In genomic region chr19:677201-677600, GRCh38 we compare ENCODE assay signal across 8 cellular contexts. TPM values are rescaled to one million over a fixed set of nuclear protein-coding genes. Genes with fewer than 3 reads are reported as not detected.
DNase-seq lines count a peak whose midpoint lies in the region; ATAC-seq, FAIRE-seq and TF ChIP-seq lines count a peak whose summit lies in the region.

No MANE protein-coding gene starts in this region.

- peak in 1 of 2 experiments; percentile 71; a peak in 1 of 5 replicates for TF ChIP-seq EP300 in A549 (IDR thresholded peaks at IDR 0.05)

- TF ChIP-seq CTCF in A549 (IDR thresholded peaks at IDR 0.05) (no peak), mesothelial cell of epicardium (IDR thresholded peaks at IDR 0.05; ENCODE audit: unreplicated experiment) (no peak), OCI-LY7 (conservative IDR thresholded peaks at IDR 0.05; ENCODE audit: low read length) (no peak)

- H3K4me3 Mint-ChIP-seq in mesothelial cell of epicardium = peak overlapping the region; percentile 58

- H3K9ac ChIP-seq in mesendoderm (ENCODE audit: low read length) = no peak overlapping the region

- no peaks in the 10 kb centered on the region; the same call in 1 of the 2 replicates for H4K20me1 ChIP-seq in OCI-LY7 (ENCODE audit: insufficient read depth, low read length)

- peaks cover 25% of the 10 kb centered on the region for H3K4me1 Mint-ChIP-seq in mesothelial cell of epicardium

- no peak overlapping the region for H2AK5ac ChIP-seq in mesendoderm (ENCODE audit: low read length)

- no peaks in the 10 kb centered on the region for H3K79me1 ChIP-seq in mesendoderm (ENCODE audit: low read length)

- H3K9me3 Mint-ChIP-seq in mesothelial cell of epicardium = no peaks in the 10 kb centered on the region

- no peak for TF ChIP-seq RAD21 in A549 (conservative IDR thresholded peaks at IDR 0.05 in 1 of 2, IDR thresholded peaks at IDR 0.05 in 1 of 2)

- H3K9me2 ChIP-seq in OCI-LY7 (ENCODE audit: insufficient read depth, low read length) = no peaks in the 10 kb centered on the region

- H3K4me2 ChIP-seq in A549 (peak overlapping the region; percentile 77), mesendoderm (ENCODE audit: low read length) (no peak overlapping the region), OCI-LY7 (ENCODE audit: low read length) (no peak overlapping the region)

- peak; percentile 32 to 65 for ATAC-seq in A549

- no peak overlapping the region for H2BK5ac ChIP-seq in mesendoderm (ENCODE audit: low read length)

- H3K36me3 Mint-ChIP-seq in mesothelial cell of epicardium = no peaks in the 10 kb centered on the region

- H3K9me3 ChIP-seq in A549 (no peaks in the 10 kb centered on the region), OCI-LY7 (ENCODE audit: low read length) (no peaks in the 10 kb centered on the region)

- no peak for FAIRE-seq in A549 (lab: Jason Lieb, UNC)

- H4K8ac ChIP-seq in mesendoderm (ENCODE audit: low read depth, low read length) = no peak overlapping the region

- H2BK15ac ChIP-seq in mesendoderm (replicated peaks; ENCODE audit: low read depth) = no peak overlapping the region

- no peak overlapping the region for H4K5ac ChIP-seq in mesendoderm (ENCODE audit: low read length)

- H3K23ac ChIP-seq in mesendoderm (ENCODE audit: low read length) = no peak overlapping the region

- H3K4me1 ChIP-seq in A549 (peaks cover 26% of the 10 kb centered on the region), mesendoderm (ENCODE audit: control insufficient read depth, low read depth, low read length) (no peaks in the 10 kb centered on the region), OCI-LY7 (ENCODE audit: insufficient read depth, low read length, poor library complexity, severe bottlenecking) (peaks cover 10% of the 10 kb centered on the region)

- H3K27ac ChIP-seq in A549 = peak overlapping the region; percentile 99
- H3K27ac ChIP-seq in mesendoderm (ENCODE audit: low read depth, low read length) = no peak overlapping the region
- no peak overlapping the region for H3K27ac ChIP-seq in OCI-LY7 (ENCODE audit: low read depth, low read length, poor library complexity, severe bottlenecking)

- CTCF ChIA-PET in A549 (lab: Yijun Ruan, JAX) (interaction anchor here (0.9 to 1.3 kb wide), 5 partner anchors 52 to 93 kb away, joined by 3 to 5 read pairs (median 3); no protein-coding TSS in a partner anchor), OCI-LY7 (lab: Charles Lee; ENCODE audit: unreplicated experiment) (no interaction called here)

- intact Hi-C loops in OCI-LY7 (cut with micrococcal nuclease; ENCODE audit: unreplicated experiment) = no loop called here

- H2BK120ac ChIP-seq in mesendoderm (ENCODE audit: low read depth, low read length) = no peak overlapping the region

- no peak overlapping the region for H3K56ac ChIP-seq in mesendoderm (ENCODE audit: low read length)

- POLR2A ChIA-PET in A549 (lab: Yijun Ruan, JAX) = interaction anchor here (1.2 to 2.8 kb wide), 4 partner anchors 14 to 106 kb away, joined by 5 to 26 read pairs (median 9); partner anchors contain the start of gene RNF126
- POLR2A ChIA-PET in OCI-LY7 (lab: Charles Lee) = no interaction called here

- no TSS peak for BruUV-seq in OCI-LY7 (replicated peaks; lab: Mats Ljungman, UMichigan)

- no CpG with 5 or more reads among the region's 15 CpGs for WGBS in A549 (ENCODE audit: missing lambda C conversion rate)
- WGBS in mesendoderm (ENCODE audit: extremely low coverage, insufficient coverage, low lambda C conversion rate) = no CpG with 5 or more reads among the region's 15 CpGs

- H3K4ac ChIP-seq in mesendoderm (ENCODE audit: low read depth, low read length) = no peak overlapping the region

- H3K79me2 ChIP-seq in mesendoderm (ENCODE audit: control insufficient read depth, insufficient read depth, low read length) = no peaks in the 10 kb centered on the region
- no peaks in the 10 kb centered on the region for H3K79me2 ChIP-seq in OCI-LY7 (ENCODE audit: insufficient read depth, low read depth, low read length)

- H2AFZ ChIP-seq in OCI-LY7 (ENCODE audit: low read length) = no peak overlapping the region

- H3K27ac Mint-ChIP-seq in mesothelial cell of epicardium = peak overlapping the region; percentile 82

- H3K18ac ChIP-seq in mesendoderm (ENCODE audit: low read length) = no peak overlapping the region

- TF ChIP-seq POLR2A in A549 (IDR thresholded peaks at IDR 0.05; ENCODE audit: low read length) = no peak; the same call in 1 of the 2 replicates

- peaks cover 4% of the 10 kb centered on the region for H3K27me3 ChIP-seq in mesendoderm (ENCODE audit: insufficient read depth, low read length, poor library complexity)

- H3K4me3 ChIP-seq in A549 (peak overlapping the region; percentile 64), mesendoderm (ENCODE audit: low read length) (no peak overlapping the region), OCI-LY7 (ENCODE audit: low read depth, low read length, poor library complexity, severe bottlenecking) (no peak overlapping the region)

- peak; percentile 61 to 86 for DNase-seq in A549 (ENCODE audit: low read depth in 1 of 2, low spot score in 1 of 2)
- DNase-seq in LoVo (ENCODE audit: low spot score) = peak; percentile 77
- peak; percentile 59 for DNase-seq in dedifferentiated amniotic fluid mesenchymal stem cell (ENCODE audit: extremely low spot score)
- DNase-seq in mesothelial cell of epicardium (ENCODE audit: low spot score in 2 of 2, unreplicated experiment in 2 of 2) = peak; percentile 40 to 71
- no peak for DNase-seq in activated CD4-positive, alpha-beta T cell treated with anti-CD3 and anti-CD28 coated beads for 48 hours
- no peak for DNase-seq in mesendoderm
- DNase-seq in OCI-LY7 (ENCODE audit: low spot score) = no peak
- no peak for DNase-seq in NK-92 (lab: John Stamatoyannopoulos, UW; ENCODE audit: unreplicated experiment)

- no peaks in the 10 kb centered on the region for H3K36me3 ChIP-seq in mesendoderm (ENCODE audit: control insufficient read depth, insufficient read depth, low read length)
- H3K36me3 ChIP-seq in OCI-LY7 (ENCODE audit: insufficient read depth, low read length) = no peaks in the 10 kb centered on the region

- no peaks in the 10 kb centered on the region for H3K27me3 Mint-ChIP-seq in mesothelial cell of epicardium (ENCODE audit: low read depth)

TF ChIP-seq in A549, 52 proteins besides CTCF, POLR2A, EP300 and RAD21 (continues in another document):
- TF ChIP-seq NR3C1 (IDR thresholded peaks at IDR 0.05) (no peak), JUN (IDR thresholded peaks at IDR 0.05) (peak; percentile 6 to 34; a peak in 3 of 5 replicates), ZC3H11A (IDR thresholded peaks at IDR 0.05) (no peak)

RNA-seq across cellular contexts. Expression of gene FSTL3, which starts 1.0 kb away (rescaled TPM):
- 45.5 and 58.1 TPM in 2 replicates for polyA plus RNA-seq in A549 (2011; rRNA removed)
- polyA plus RNA-seq in A549 (2012; cell fraction: cytosol; rRNA removed) = 109 and 193 TPM in 2 replicates
- 322 and 573 TPM in 2 replicates for polyA plus RNA-seq in A549 (2012; cell fraction: nucleus; rRNA removed)
- polyA plus RNA-seq in A549 (2017; fragmentation: RNase III; extraction: RNeasy Plus Mini Kit Qiagen cat#74134 plus additional on column Dnase treatment) = 110 to 131 TPM (median 118 TPM) in 3 replicates
- polyA minus RNA-seq in A549 (2011; rRNA and poly(A)+ RNA removed) = 32.4 and 35.3 TPM in 2 replicates
- total RNA-seq in mesothelial cell of epicardium = 64.1 to 65.5 TPM (median 64.6 TPM) in 3 replicates
- polyA plus RNA-seq in mesendoderm (2013, experiment 1 of 2) = 2.3 TPM
- 2.6 TPM for polyA plus RNA-seq in mesendoderm (2013, experiment 2 of 2)
- 3.4 and 5.7 TPM in 2 replicates for total RNA-seq in OCI-LY7 (2014; rRNA removed; shearing (Covaris generic))
- 6.5 and 7.3 TPM in 2 replicates for total RNA-seq in OCI-LY7 (2022)

RNA-seq across cellular contexts. Expression of gene RNF126, which starts 14.2 kb away (rescaled TPM):
- polyA plus RNA-seq in A549 (2011; rRNA removed) = 3.1 and 4.9 TPM in 2 replicates
- 43.6 and 53.5 TPM in 2 replicates for polyA plus RNA-seq in A549 (2012; cell fraction: cytosol; rRNA removed)
- 71.1 and 89.5 TPM in 2 replicates for polyA plus RNA-seq in A549 (2012; cell fraction: nucleus; rRNA removed)
- polyA plus RNA-seq in A549 (2017; fragmentation: RNase III; extraction: RNeasy Plus Mini Kit Qiagen cat#74134 plus additional on column Dnase treatment) = 35.0 to 36.3 TPM (median 35.4 TPM) in 3 replicates
- polyA minus RNA-seq in A549 (2011; rRNA and poly(A)+ RNA removed) = 2.4 and 5.0 TPM in 2 replicates
- 41.6 to 47.3 TPM (median 47.1 TPM) in 3 replicates for total RNA-seq in mesothelial cell of epicardium
- 86.4 TPM for polyA plus RNA-seq in mesendoderm (2013, experiment 1 of 2)
- polyA plus RNA-seq in mesendoderm (2013, experiment 2 of 2) = 86.7 TPM
- 85.8 and 98.6 TPM in 2 replicates for total RNA-seq in OCI-LY7 (2014; rRNA removed; shearing (Covaris generic))
- 104 and 106 TPM in 2 replicates for total RNA-seq in OCI-LY7 (2022)

RNA-seq across cellular contexts. Expression of gene PRSS57, which starts 18.1 kb away (rescaled TPM):
- polyA plus RNA-seq in A549 (2011; rRNA removed) (0.10 TPM in 1 of 2 replicates, not detected in the other), A549 (2017; fragmentation: RNase III; extraction: RNeasy Plus Mini Kit Qiagen cat#74134 plus additional on column Dnase treatment) (not detected in 3 replicates)
- 0.06 and 0.11 TPM in 2 replicates for polyA plus RNA-seq in A549 (2012; cell fraction: cytosol; rRNA removed)
- 0.10 TPM in 1 of 2 replicates, not detected in the other for polyA plus RNA-seq in A549 (2012; cell fraction: nucleus; rRNA removed)
- not detected in 2 replicates for polyA minus RNA-seq in A549 (2011; rRNA and poly(A)+ RNA removed)
- total RNA-seq in mesothelial cell of epicardium (not detected in 3 replicates), OCI-LY7 (2022) (not detected in 2 replicates)
- polyA plus RNA-seq in mesendoderm (2013, experiment 1 of 2) = 0.04 TPM
- not detected for polyA plus RNA-seq in mesendoderm (2013, experiment 2 of 2)
- not detected in 2 replicates for total RNA-seq in OCI-LY7 (2014; rRNA removed; shearing (Covaris generic))

RNA-seq across cellular contexts. Expression of gene PALM, which starts 31.5 kb away (rescaled TPM):
- 2.0 and 3.0 TPM in 2 replicates for polyA plus RNA-seq in A549 (2011; rRNA removed)
- polyA plus RNA-seq in A549 (2012; cell fraction: cytosol; rRNA removed) = 5.4 and 7.0 TPM in 2 replicates
- polyA plus RNA-seq in A549 (2012; cell fraction: nucleus; rRNA removed) = 8.5 and 8.8 TPM in 2 replicates
- 11.4 to 17.5 TPM (median 15.7 TPM) in 3 replicates for polyA plus RNA-seq in A549 (2017; fragmentation: RNase III; extraction: RNeasy Plus Mini Kit Qiagen cat#74134 plus additional on column Dnase treatment)
- 2.2 and 3.7 TPM in 2 replicates for polyA minus RNA-seq in A549 (2011; rRNA and poly(A)+ RNA removed)
- 80.5 to 87.1 TPM (median 86.9 TPM) in 3 replicates for total RNA-seq in mesothelial cell of epicardium
- 2.0 TPM for polyA plus RNA-seq in mesendoderm (2013, experiment 1 of 2)
- polyA plus RNA-seq in mesendoderm (2013, experiment 2 of 2) = 2.1 TPM
- total RNA-seq in OCI-LY7 (2014; rRNA removed; shearing (Covaris generic)) = 1.4 TPM in 1 of 2 replicates, not detected in the other
- 0.42 and 1.2 TPM in 2 replicates for total RNA-seq in OCI-LY7 (2022)

RNA-seq across cellular contexts. Expression of gene FGF22, which starts 37.5 kb away (rescaled TPM):
- polyA plus RNA-seq in A549 (2011; rRNA removed) = 0.13 TPM in 1 of 2 replicates, not detected in the other
- 0.28 and 0.39 TPM in 2 replicates for polyA plus RNA-seq in A549 (2012; cell fraction: cytosol; rRNA removed)
- polyA plus RNA-seq in A549 (2012; cell fraction: nucleus; rRNA removed) = 1.5 and 1.7 TPM in 2 replicates
- 0.79 to 1.1 TPM (median 1.0 TPM) in 3 replicates for polyA plus RNA-seq in A549 (2017; fragmentation: RNase III; extraction: RNeasy Plus Mini Kit Qiagen cat#74134 plus additional on column Dnase treatment)
- polyA minus RNA-seq in A549 (2011; rRNA and poly(A)+ RNA removed) = not detected in 2 replicates
- 0.25 to 0.38 TPM in 2 of 3 replicates, not detected in the other for total RNA-seq in mesothelial cell of epicardium
- polyA plus RNA-seq in mesendoderm (2013, experiment 1 of 2) = 0.08 TPM
- polyA plus RNA-seq in mesendoderm (2013, experiment 2 of 2) = 0.10 TPM
- 0.21 TPM in 1 of 2 replicates, not detected in the other for total RNA-seq in OCI-LY7 (2014; rRNA removed; shearing (Covaris generic))
- 0.48 and 0.53 TPM in 2 replicates for total RNA-seq in OCI-LY7 (2022)

Comparison
In these comparisons a context has a peak if more than half of its experiments do, and no peak if none do; other contexts are left out.
1. DNase-seq: peak in A549 (2 of 2), LoVo (single experiment), dedifferentiated amniotic fluid mesenchymal stem cell (single experiment) and mesothelial cell of epicardium (2 of 2); none in activated CD4-positive, alpha-beta T cell treated with anti-CD3 and anti-CD28 coated beads for 48 hours (single experiment), mesendoderm (single experiment), OCI-LY7 (single experiment) and NK-92 (single experiment).
2. H3K27ac ChIP-seq: peak in A549 (2 of 2); none in mesendoderm (single experiment) and OCI-LY7 (single experiment).